In the genomic region with DNA sequence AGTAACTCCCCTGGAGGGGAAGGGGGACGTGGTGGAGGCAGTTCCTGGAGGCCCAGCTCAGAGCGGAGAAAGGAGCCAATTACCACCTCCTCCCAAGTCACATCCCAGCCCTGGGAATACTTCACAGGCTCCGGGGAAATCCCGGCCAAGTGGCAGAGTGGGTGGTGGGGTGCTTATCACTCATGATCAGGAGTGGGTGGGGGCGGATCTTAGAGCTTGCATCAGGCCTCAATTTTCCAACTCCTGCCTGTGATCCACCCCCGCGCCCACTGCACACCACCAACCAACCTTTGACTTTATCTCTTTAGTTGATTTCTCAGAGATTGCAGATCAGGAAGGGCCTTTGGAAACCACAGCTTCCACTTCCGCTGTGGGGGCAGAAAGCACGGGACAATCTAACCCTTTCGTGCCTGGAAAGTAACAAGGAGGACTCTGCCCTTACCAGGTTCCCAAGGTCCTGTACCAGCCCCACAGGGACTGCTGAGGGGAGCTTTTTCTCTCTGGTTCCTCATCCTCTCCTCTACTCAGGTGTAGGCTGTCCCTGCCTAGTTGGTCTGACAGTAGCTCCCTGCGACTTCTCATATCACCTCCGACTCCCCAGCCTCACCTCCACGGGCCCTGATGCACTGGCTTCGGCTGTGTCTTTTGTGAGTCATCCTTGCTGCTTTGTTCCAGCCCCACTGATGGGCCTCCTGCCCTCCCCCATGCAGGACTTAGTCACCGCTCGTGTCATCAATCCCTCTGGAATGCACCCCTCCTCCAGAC, we compare ENCODE assay signal across 1 cellular context.
TF ChIP-seq lines count a peak whose summit lies in the region.

No MANE protein-coding gene starts in this region.

TF ChIP-seq in K562, 482 proteins besides CTCF, POLR2A, EP300 and RAD21 (continued from another document and continues in another):
- TF ChIP-seq, protein P1, sequence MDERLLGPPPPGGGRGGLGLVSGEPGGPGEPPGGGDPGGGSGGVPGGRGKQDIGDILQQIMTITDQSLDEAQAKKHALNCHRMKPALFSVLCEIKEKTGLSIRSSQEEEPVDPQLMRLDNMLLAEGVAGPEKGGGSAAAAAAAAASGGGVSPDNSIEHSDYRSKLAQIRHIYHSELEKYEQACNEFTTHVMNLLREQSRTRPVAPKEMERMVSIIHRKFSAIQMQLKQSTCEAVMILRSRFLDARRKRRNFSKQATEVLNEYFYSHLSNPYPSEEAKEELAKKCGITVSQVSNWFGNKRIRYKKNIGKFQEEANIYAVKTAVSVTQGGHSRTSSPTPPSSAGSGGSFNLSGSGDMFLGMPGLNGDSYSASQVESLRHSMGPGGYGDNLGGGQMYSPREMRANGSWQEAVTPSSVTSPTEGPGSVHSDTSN (CRISPR knock-in tag; IDR thresholded peaks at IDR 0.05; ENCODE audit: low read depth): no peak
- TF ChIP-seq, protein P1 (tag; conservative IDR thresholded peaks at IDR 0.05; ENCODE audit: low read depth): peak; percentile 69
- TF ChIP-seq RBM34 (IDR thresholded peaks at IDR 0.05; ENCODE audit: borderline replicate concordance, insufficient read depth, low read length): no peak
- TF ChIP-seq, protein P2, sequence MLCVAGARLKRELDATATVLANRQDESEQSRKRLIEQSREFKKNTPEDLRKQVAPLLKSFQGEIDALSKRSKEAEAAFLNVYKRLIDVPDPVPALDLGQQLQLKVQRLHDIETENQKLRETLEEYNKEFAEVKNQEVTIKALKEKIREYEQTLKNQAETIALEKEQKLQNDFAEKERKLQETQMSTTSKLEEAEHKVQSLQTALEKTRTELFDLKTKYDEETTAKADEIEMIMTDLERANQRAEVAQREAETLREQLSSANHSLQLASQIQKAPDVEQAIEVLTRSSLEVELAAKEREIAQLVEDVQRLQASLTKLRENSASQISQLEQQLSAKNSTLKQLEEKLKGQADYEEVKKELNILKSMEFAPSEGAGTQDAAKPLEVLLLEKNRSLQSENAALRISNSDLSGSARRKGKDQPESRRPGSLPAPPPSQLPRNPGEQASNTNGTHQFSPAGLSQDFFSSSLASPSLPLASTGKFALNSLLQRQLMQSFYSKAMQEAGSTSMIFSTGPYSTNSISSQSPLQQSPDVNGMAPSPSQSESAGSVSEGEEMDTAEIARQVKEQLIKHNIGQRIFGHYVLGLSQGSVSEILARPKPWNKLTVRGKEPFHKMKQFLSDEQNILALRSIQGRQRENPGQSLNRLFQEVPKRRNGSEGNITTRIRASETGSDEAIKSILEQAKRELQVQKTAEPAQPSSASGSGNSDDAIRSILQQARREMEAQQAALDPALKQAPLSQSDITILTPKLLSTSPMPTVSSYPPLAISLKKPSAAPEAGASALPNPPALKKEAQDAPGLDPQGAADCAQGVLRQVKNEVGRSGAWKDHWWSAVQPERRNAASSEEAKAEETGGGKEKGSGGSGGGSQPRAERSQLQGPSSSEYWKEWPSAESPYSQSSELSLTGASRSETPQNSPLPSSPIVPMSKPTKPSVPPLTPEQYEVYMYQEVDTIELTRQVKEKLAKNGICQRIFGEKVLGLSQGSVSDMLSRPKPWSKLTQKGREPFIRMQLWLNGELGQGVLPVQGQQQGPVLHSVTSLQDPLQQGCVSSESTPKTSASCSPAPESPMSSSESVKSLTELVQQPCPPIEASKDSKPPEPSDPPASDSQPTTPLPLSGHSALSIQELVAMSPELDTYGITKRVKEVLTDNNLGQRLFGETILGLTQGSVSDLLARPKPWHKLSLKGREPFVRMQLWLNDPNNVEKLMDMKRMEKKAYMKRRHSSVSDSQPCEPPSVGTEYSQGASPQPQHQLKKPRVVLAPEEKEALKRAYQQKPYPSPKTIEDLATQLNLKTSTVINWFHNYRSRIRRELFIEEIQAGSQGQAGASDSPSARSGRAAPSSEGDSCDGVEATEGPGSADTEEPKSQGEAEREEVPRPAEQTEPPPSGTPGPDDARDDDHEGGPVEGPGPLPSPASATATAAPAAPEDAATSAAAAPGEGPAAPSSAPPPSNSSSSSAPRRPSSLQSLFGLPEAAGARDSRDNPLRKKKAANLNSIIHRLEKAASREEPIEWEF (CRISPR knock-in tag; IDR thresholded peaks at IDR 0.05): 0 out of 2 replicates have a peak, but pooled peaks have one; percentile 2
- no peak for TF ChIP-seq ZNF184 (CRISPR knock-in tag; IDR thresholded peaks at IDR 0.05)
- no peak; the same call in 1 of the 2 replicates for TF ChIP-seq MBD2 (IDR thresholded peaks at IDR 0.05; ENCODE audit: borderline replicate concordance, low read depth)
- no peak for TF ChIP-seq ZNF140 (CRISPR knock-in tag; IDR thresholded peaks at IDR 0.05)
- no peak for TF ChIP-seq ZNF23 (CRISPR knock-in tag; IDR thresholded peaks at IDR 0.05)
- TF ChIP-seq ZNF212 (CRISPR knock-in tag; IDR thresholded peaks at IDR 0.05): no peak
- peak; percentile 88 for TF ChIP-seq CREM (IDR thresholded peaks at IDR 0.05; ENCODE audit: low read depth)
- TF ChIP-seq, protein P3, sequence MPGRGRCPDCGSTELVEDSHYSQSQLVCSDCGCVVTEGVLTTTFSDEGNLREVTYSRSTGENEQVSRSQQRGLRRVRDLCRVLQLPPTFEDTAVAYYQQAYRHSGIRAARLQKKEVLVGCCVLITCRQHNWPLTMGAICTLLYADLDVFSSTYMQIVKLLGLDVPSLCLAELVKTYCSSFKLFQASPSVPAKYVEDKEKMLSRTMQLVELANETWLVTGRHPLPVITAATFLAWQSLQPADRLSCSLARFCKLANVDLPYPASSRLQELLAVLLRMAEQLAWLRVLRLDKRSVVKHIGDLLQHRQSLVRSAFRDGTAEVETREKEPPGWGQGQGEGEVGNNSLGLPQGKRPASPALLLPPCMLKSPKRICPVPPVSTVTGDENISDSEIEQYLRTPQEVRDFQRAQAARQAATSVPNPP (IDR thresholded peaks at IDR 0.05; ENCODE audit: borderline replicate concordance, insufficient read depth, insufficient read length): no peak
- TF ChIP-seq MTA3 (IDR thresholded peaks at IDR 0.05; ENCODE audit: borderline replicate concordance): peak; percentile 67; the same call in 1 of the 2 replicates
- TF ChIP-seq SMAD2 (IDR thresholded peaks at IDR 0.05; ENCODE audit: low read depth, low read length): no peak
- TF ChIP-seq ELF2 (CRISPR knock-in tag; IDR thresholded peaks at IDR 0.05): peak; percentile 79
- no peak for TF ChIP-seq ZNF232 (CRISPR knock-in tag; IDR thresholded peaks at IDR 0.05)
- no peak for TF ChIP-seq TSC22D4 (tag; IDR thresholded peaks at IDR 0.05)
- no peak for TF ChIP-seq RNF219 (CRISPR knock-in tag; IDR thresholded peaks at IDR 0.05)
- TF ChIP-seq ZNF764 (CRISPR knock-in tag; IDR thresholded peaks at IDR 0.05; ENCODE audit: low read depth): no peak
- TF ChIP-seq HCFC1 (IDR thresholded peaks at IDR 0.05; ENCODE audit: low read depth, low read length): no peak
- TF ChIP-seq SOX6 (IDR thresholded peaks at IDR 0.05): peak; percentile 96
- TF ChIP-seq HSF4 (CRISPR knock-in tag; IDR thresholded peaks at IDR 0.05; ENCODE audit: borderline replicate concordance): no peak
- TF ChIP-seq THRAP3 (IDR thresholded peaks at IDR 0.05; ENCODE audit: borderline replicate concordance): no peak
- TF ChIP-seq CBX1 (IDR thresholded peaks at IDR 0.05; ENCODE audit: low read depth): no peak
- no peak for TF ChIP-seq ZFP36 (IDR thresholded peaks at IDR 0.05; ENCODE audit: low read depth, low read length, partially characterized antibody)
- TF ChIP-seq TEAD4 (IDR thresholded peaks at IDR 0.05; ENCODE audit: low read length): peak; percentile 67
- TF ChIP-seq TEAD4 (CRISPR knock-in tag; IDR thresholded peaks at IDR 0.05; ENCODE audit: borderline replicate concordance): no peak
- TF ChIP-seq COPS2 (conservative IDR thresholded peaks at IDR 0.05): no peak
- TF ChIP-seq GTF2E2 (tag; IDR thresholded peaks at IDR 0.05): 0 out of 2 replicates have a peak, but pooled peaks have one; percentile 69
- TF ChIP-seq TCF3 (CRISPR knock-in tag; IDR thresholded peaks at IDR 0.05): peak; percentile 22; the same call in 1 of the 2 replicates
- TF ChIP-seq, protein P4, sequence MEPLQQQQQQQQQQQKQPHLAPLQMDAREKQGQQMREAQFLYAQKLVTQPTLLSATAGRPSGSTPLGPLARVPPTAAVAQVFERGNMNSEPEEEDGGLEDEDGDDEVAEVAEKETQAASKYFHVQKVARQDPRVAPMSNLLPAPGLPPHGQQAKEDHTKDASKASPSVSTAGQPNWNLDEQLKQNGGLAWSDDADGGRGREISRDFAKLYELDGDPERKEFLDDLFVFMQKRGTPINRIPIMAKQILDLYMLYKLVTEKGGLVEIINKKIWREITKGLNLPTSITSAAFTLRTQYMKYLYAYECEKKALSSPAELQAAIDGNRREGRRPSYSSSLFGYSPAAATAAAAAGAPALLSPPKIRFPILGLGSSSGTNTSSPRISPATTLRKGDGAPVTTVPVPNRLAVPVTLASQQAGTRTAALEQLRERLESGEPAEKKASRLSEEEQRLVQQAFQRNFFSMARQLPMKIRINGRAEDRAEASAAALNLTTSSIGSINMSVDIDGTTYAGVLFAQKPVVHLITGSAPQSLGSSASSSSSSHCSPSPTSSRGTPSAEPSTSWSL (CRISPR knock-in tag; IDR thresholded peaks at IDR 0.05; ENCODE audit: borderline replicate concordance): no peak
- TF ChIP-seq ZNF785 (CRISPR knock-in tag; IDR thresholded peaks at IDR 0.05): no peak
- peak; percentile 46 for TF ChIP-seq DACH1 (IDR thresholded peaks at IDR 0.05; ENCODE audit: partially characterized antibody)
- no peak for TF ChIP-seq ZNF699 (CRISPR knock-in tag; IDR thresholded peaks at IDR 0.05; ENCODE audit: insufficient replicate concordance)
- peak; percentile 97 for TF ChIP-seq LEF1 (IDR thresholded peaks at IDR 0.05)
- TF ChIP-seq HDAC8 (tag; IDR thresholded peaks at IDR 0.05): 0 out of 2 replicates have a peak, but pooled peaks have one; percentile 21
- TF ChIP-seq ZNF280A (IDR thresholded peaks at IDR 0.05; ENCODE audit: low read depth, partially characterized antibody): no peak
- no peak for TF ChIP-seq ZNF41 (CRISPR knock-in tag; conservative IDR thresholded peaks at IDR 0.05)
- TF ChIP-seq GABPA (tag; conservative IDR thresholded peaks at IDR 0.05; ENCODE audit: low read depth): peak; percentile 90
- TF ChIP-seq TGIF2 (CRISPR knock-in tag; IDR thresholded peaks at IDR 0.05): no peak
- TF ChIP-seq ARHGAP35 (IDR thresholded peaks at IDR 0.05; ENCODE audit: partially characterized antibody): no peak
- no peak for TF ChIP-seq FUS (optimal IDR thresholded peaks at IDR 0.05; ENCODE audit: low read depth, low read length)
- TF ChIP-seq HNRNPLL (IDR thresholded peaks at IDR 0.05; ENCODE audit: low read depth, low read length, poor library complexity, severe bottlenecking): no peak
- TF ChIP-seq ZNF224 (CRISPR knock-in tag; IDR thresholded peaks at IDR 0.05): no peak
- TF ChIP-seq CXXC5 (CRISPR knock-in tag; IDR thresholded peaks at IDR 0.05): peak; percentile 65
- TF ChIP-seq MTF1 (CRISPR knock-in tag; IDR thresholded peaks at IDR 0.05; ENCODE audit: borderline replicate concordance): no peak
- TF ChIP-seq NBN (IDR thresholded peaks at IDR 0.05; ENCODE audit: low read depth): peak; percentile 93
- TF ChIP-seq ZEB2 (IDR thresholded peaks at IDR 0.05): peak; percentile 98
- no peak for TF ChIP-seq ZNF143 (CRISPR knock-in tag; IDR thresholded peaks at IDR 0.05)
- peak; percentile 75 to 84 for TF ChIP-seq KDM1A (IDR thresholded peaks at IDR 0.05)
- TF ChIP-seq BCOR (IDR thresholded peaks at IDR 0.05): peak; percentile 64
- no peak for TF ChIP-seq ZNF324 (CRISPR knock-in tag; IDR thresholded peaks at IDR 0.05)
- TF ChIP-seq ZC3H4 (CRISPR knock-in tag; IDR thresholded peaks at IDR 0.05; ENCODE audit: borderline replicate concordance): no peak
- no peak for TF ChIP-seq EWSR1 (IDR thresholded peaks at IDR 0.05; ENCODE audit: borderline replicate concordance, low read depth, partially characterized antibody)
- no peak for TF ChIP-seq ESRRB (CRISPR knock-in tag; IDR thresholded peaks at IDR 0.05; ENCODE audit: borderline replicate concordance)
- no peak for TF ChIP-seq NFYB (IDR thresholded peaks at IDR 0.05; ENCODE audit: extremely low read depth, insufficient read length)
- no peak for TF ChIP-seq GTF2A2 (tag; IDR thresholded peaks at IDR 0.05)
- TF ChIP-seq ESRRA (IDR thresholded peaks at IDR 0.05; ENCODE audit: borderline replicate concordance, low read depth): peak; percentile 91; the same call in 1 of the 2 replicates
- TF ChIP-seq GABPB2 (CRISPR knock-in tag; conservative IDR thresholded peaks at IDR 0.05): no peak
- TF ChIP-seq ZNF695 (CRISPR knock-in tag; IDR thresholded peaks at IDR 0.05): no peak
